Comparison of ENCODE assay signal across 12 cellular contexts in genomic region chr2:61910603-61911002, GRCh38. TPM values are rescaled to one million over a fixed set of nuclear protein-coding genes. Genes with fewer than 3 reads are reported as not detected.
DNase-seq lines count a peak whose midpoint lies in the region; ATAC-seq and TF ChIP-seq lines count a peak whose summit lies in the region.
"Had no signal": no experiment of that assay in that cellular context is flagged by ENCODE, and none has a peak within 500 bp of the region (broad histone marks: within the 10 kb centered on the region; RNA-seq: fewer than 3 reads in every experiment).

No MANE protein-coding gene starts in this region.

- H3K4me2 ChIP-seq in DOHH2 (ENCODE audit: low read length) (no peak overlapping the region), PC-9 (no peak overlapping the region)

- H4K20me1 ChIP-seq in DOHH2 (ENCODE audit: control insufficient read depth, insufficient read depth, low read depth, low read length) (no peaks in the 10 kb centered on the region), PC-9 (ENCODE audit: insufficient read depth) (no peaks in the 10 kb centered on the region)

- H2AFZ ChIP-seq in PC-9: no peak overlapping the region

- peaks cover 20% of the 10 kb centered on the region for H3K79me2 ChIP-seq in DOHH2 (ENCODE audit: control insufficient read depth, low read length)
- peaks cover 10% of the 10 kb centered on the region for H3K79me2 ChIP-seq in PC-9 (ENCODE audit: low read depth)

- CTCF ChIA-PET in PC-9 (lab: Charles Lee): interaction anchor here (0.6 to 0.7 kb wide), 3 partner anchors 65 to 775 kb away, joined by 3 to 5 read pairs (median 4); no protein-coding TSS in a partner anchor

- H3K36me3 ChIP-seq in DOHH2 (ENCODE audit: control insufficient read depth, low read length): no peaks in the 10 kb centered on the region
- H3K36me3 ChIP-seq in PC-9 (ENCODE audit: low read depth): no peaks in the 10 kb centered on the region
- H3K36me3 ChIP-seq: ascending aorta, vagina had no signal

- H3K9me3 ChIP-seq in DOHH2 (ENCODE audit: control insufficient read depth, insufficient read depth, low read length): no peaks in the 10 kb centered on the region
- no peaks in the 10 kb centered on the region for H3K9me3 ChIP-seq in PC-9 (ENCODE audit: insufficient read depth, low read depth)
- H3K9me3 ChIP-seq: ascending aorta, vagina had no signal

- BruUV-seq in PC-9 (replicated peaks; lab: Mats Ljungman, UMichigan): no TSS peak

- intact Hi-C loops in PC-9 (cut with micrococcal nuclease; ENCODE audit: unreplicated experiment): loop anchor here (10.0 kb wide), 1 partner anchor 394 kb away; no protein-coding TSS in a partner anchor

- POLR2A ChIA-PET in PC-9 (lab: Charles Lee; ENCODE audit: unreplicated experiment): no interaction called here

- TF ChIP-seq CTCF in 22Rv1 (IDR thresholded peaks at IDR 0.05) (peak; percentile 74), DOHH2 (IDR thresholded peaks at IDR 0.05; ENCODE audit: low read depth, low read length, poor library complexity, severe bottlenecking) (peak; percentile 28), PC-9 (conservative IDR thresholded peaks at IDR 0.05) (peak; percentile 57), fibroblast of villous mesenchyme (IDR thresholded peaks at IDR 0.05; ENCODE audit: insufficient read depth, low read depth, low read length) (peak; percentile 34)

- DNase-seq in PC-9 (peak in 1 of 2 experiments; percentile 17), fibroblast of villous mesenchyme (ENCODE audit: low read depth) (peak; percentile 13), NCI-H128 (lab: John Stamatoyannopoulos, UW; ENCODE audit: unreplicated experiment) (no peak), NOMO-1 (lab: John Stamatoyannopoulos, UW; ENCODE audit: unreplicated experiment in 2 of 2) (no peak)
- DNase-seq in stimulated activated CD4-positive, alpha-beta T cell treated with anti-CD3 and anti-CD28 coated beads, Interleukin-2, amount 100 ng/mL, for 24 hours: no peak
- DNase-seq: CD4-positive, alpha-beta memory T cell had no signal

- no peaks in the 10 kb centered on the region for H3K9me2 ChIP-seq in DOHH2 (replicated peaks; ENCODE audit: control insufficient read depth, low read length)
- no peaks in the 10 kb centered on the region for H3K9me2 ChIP-seq in PC-9 (ENCODE audit: insufficient read depth)

- H3K27ac ChIP-seq in 22Rv1: no peak overlapping the region
- no peak overlapping the region for H3K27ac ChIP-seq in DOHH2 (ENCODE audit: low read depth, low read length)
- no peak overlapping the region for H3K27ac ChIP-seq in PC-9
- H3K27ac ChIP-seq: ascending aorta, vagina had no signal

- H3F3A ChIP-seq in DOHH2 (ENCODE audit: control insufficient read depth, insufficient read depth) (0 out of 2 replicates have a peak, but pooled peaks cover 2% of the 10 kb centered on the region), PC-9 (ENCODE audit: insufficient read depth, low read depth) (peaks cover 7% of the 10 kb centered on the region)

- ATAC-seq in GM19395 (IDR thresholded peaks at IDR 0.05; ENCODE audit: unreplicated experiment): no peak
- ATAC-seq: sciatic nerve had no signal

- H3K4me3 ChIP-seq in DOHH2 (ENCODE audit: low read length): no peak overlapping the region
- no peak overlapping the region for H3K4me3 ChIP-seq in PC-9
- H3K4me3 ChIP-seq in fibroblast of villous mesenchyme (ENCODE audit: low read depth, low read length): no peak overlapping the region
- H3K4me3 ChIP-seq: ascending aorta, vagina had no signal

- H3K4me1 ChIP-seq in DOHH2 (ENCODE audit: control insufficient read depth, low read length) (peaks cover 13% of the 10 kb centered on the region), PC-9 (replicated peaks; ENCODE audit: insufficient read depth) (peaks cover 13% of the 10 kb centered on the region; the same call in 1 of the 2 replicates)

- H3K27me3 ChIP-seq in DOHH2 (ENCODE audit: control insufficient read depth, low read length) (no peaks in the 10 kb centered on the region), PC-9 (ENCODE audit: insufficient read depth, low read depth) (no peaks in the 10 kb centered on the region)
- H3K27me3 ChIP-seq: ascending aorta, vagina had no signal

RNA-seq across cellular contexts. Expression of gene COMMD1, which starts 5.1 kb away (rescaled TPM):
- total RNA-seq in PC-9 (2021) (16.3 and 20.9 TPM in 2 replicates), fibroblast of villous mesenchyme (59.2 and 63.5 TPM in 2 replicates)

RNA-seq across cellular contexts. Expression of gene CCT4, which starts 22.1 kb away (rescaled TPM):
- total RNA-seq in PC-9 (2021) (265 and 350 TPM in 2 replicates), fibroblast of villous mesenchyme (111 and 147 TPM in 2 replicates)

RNA-seq across cellular contexts. Expression of gene FAM161A, which starts 56.7 kb away (rescaled TPM):
- total RNA-seq in PC-9 (2021) (8.4 and 12.2 TPM in 2 replicates), fibroblast of villous mesenchyme (1.9 and 2.2 TPM in 2 replicates)
- total RNA-seq: ascending aorta had no signal
